Comparison of ENCODE assay signal across 15 cellular contexts in genomic region chr10:123808873-123809272, GRCh38.
A peak's percentile ranks its signal among the peaks of the same experiment; 100 is the strongest.
DNase-seq lines count a peak whose midpoint lies in the region; ATAC-seq and TF ChIP-seq lines count a peak whose summit lies in the region.
"Had no signal": no experiment of that assay in that cellular context is flagged by ENCODE, and none has a peak within 500 bp of the region (broad histone marks: within the 10 kb centered on the region; RNA-seq: fewer than 3 reads in every experiment).

No MANE protein-coding gene starts in this region.

- no peaks in the 10 kb centered on the region for H3K9me2 ChIP-seq in PC-3 (replicated peaks; ENCODE audit: low read length)

- H3K36me3 Mint-ChIP-seq in CD14-positive monocyte (no peaks in the 10 kb centered on the region), H9 (ENCODE audit: insufficient read depth in 1 of 3, low read depth in 3 of 3) (no peaks in the 10 kb centered on the region)

- no peak overlapping the region for H3K23ac ChIP-seq in H9 (ENCODE audit: insufficient read length, low read depth, low read length)

- no peaks in the 10 kb centered on the region for H3F3A ChIP-seq in PC-3 (ENCODE audit: low read length, unreplicated experiment)

- no peak overlapping the region for H2BK20ac ChIP-seq in H9 (ENCODE audit: low read depth, low read length, poor library complexity, severe bottlenecking)

- intact Hi-C loops in PC-3 (cut with micrococcal nuclease) (no loop called here), CD14-positive monocyte (cut with micrococcal nuclease) (no loop called here), spleen (cut with DNase I; ENCODE audit: low total_unique reads) (no loop called here)

- H4K91ac ChIP-seq in H9 (ENCODE audit: insufficient read length, low read depth, low read length): no peak overlapping the region

- no peak overlapping the region for H3K18ac ChIP-seq in H9 (ENCODE audit: insufficient read length, low read depth, low read length)

- H3K27ac ChIP-seq in PC-3 (ENCODE audit: low read length) (no peak overlapping the region), H9 (ENCODE audit: insufficient read length, low read depth, low read length) (no peak overlapping the region), spleen (peak overlapping the region in 1 of 8 donors; percentile 31)
- H3K27ac ChIP-seq: pancreas, suprapubic skin had no signal

- no peak overlapping the region for H3K14ac ChIP-seq in H9 (ENCODE audit: insufficient read depth, low read length)

- ATAC-seq in PC-3: no peak
- ATAC-seq: pancreas had no signal

- no peaks in the 10 kb centered on the region for H3K27me3 ChIP-seq in PC-3 (ENCODE audit: low read length)
- H3K27me3 ChIP-seq in H9 (ENCODE audit: insufficient read depth, low read length): no peaks in the 10 kb centered on the region
- H3K27me3 ChIP-seq in spleen (replicated peaks in 1 of 7): peaks cover 0 to 27% (median 0%) of the 10 kb centered on the region in 7 donors
- H3K27me3 ChIP-seq: suprapubic skin had no signal

- no peak overlapping the region for H3K56ac ChIP-seq in H9 (ENCODE audit: insufficient read length, low read depth, low read length)

- TF ChIP-seq CTCF in PC-3 (conservative IDR thresholded peaks at IDR 0.05; ENCODE audit: low read depth, low read length): no peak
- no peak for TF ChIP-seq CTCF in CD14-positive monocyte (IDR thresholded peaks at IDR 0.05)
- TF ChIP-seq CTCF in H9 (conservative IDR thresholded peaks at IDR 0.05): no peak
- TF ChIP-seq CTCF in spleen (IDR thresholded peaks at IDR 0.05 in 8 of 11, conservative IDR thresholded peaks at IDR 0.05 in 3 of 11): no peak

- H3K9me3 Mint-ChIP-seq in CD14-positive monocyte: peaks cover 0 to 4% (median 0%) of the 10 kb centered on the region in 7 donors
- peaks cover 0 to 3% of the 10 kb centered on the region in 2 experiments; a peak in 1 of 5 replicates for H3K9me3 Mint-ChIP-seq in H9
- H3K9me3 Mint-ChIP-seq: activated B cell treated with CpG ODN at 0.5 μM for 24 hours had no signal

- H3K9me3 ChIP-seq in PC-3 (ENCODE audit: low read length): no peaks in the 10 kb centered on the region
- no peaks in the 10 kb centered on the region for H3K9me3 ChIP-seq in H9 (ENCODE audit: control insufficient read depth, low read depth, low read length)
- H3K9me3 ChIP-seq in spleen: no peaks in the 10 kb centered on the region
- H3K9me3 ChIP-seq: pancreas, suprapubic skin had no signal

- H3K4me2 ChIP-seq in PC-3 (ENCODE audit: low read length) (no peak overlapping the region), H9 (ENCODE audit: insufficient read depth, insufficient read length, low read length) (no peak overlapping the region)

- CTCF ChIA-PET in PC-3 (lab: Charles Lee): no interaction called here
- CTCF ChIA-PET in HEK293T (lab: Yijun Ruan, JAX): no interaction called here

- no peak overlapping the region for H3K4me3 Mint-ChIP-seq in CD14-positive monocyte
- no peak overlapping the region for H3K4me3 Mint-ChIP-seq in H9
- H3K4me3 Mint-ChIP-seq: activated B cell treated with CpG ODN at 0.5 μM for 24 hours had no signal

- POLR2A ChIA-PET in PC-3 (lab: Charles Lee; ENCODE audit: unreplicated experiment) (no interaction called here), HEK293T (lab: Yijun Ruan, JAX) (no interaction called here)

- H4K20me1 ChIP-seq in PC-3 (ENCODE audit: low read length) (no peaks in the 10 kb centered on the region), H9 (ENCODE audit: control insufficient read depth, insufficient read depth, insufficient read length) (no peaks in the 10 kb centered on the region)

- H3K9ac ChIP-seq in PC-3 (ENCODE audit: low read length) (no peak overlapping the region), H9 (ENCODE audit: extremely low read depth, insufficient read length, low read length) (no peak overlapping the region)

- H3K4me1 Mint-ChIP-seq in CD14-positive monocyte (no peaks in the 10 kb centered on the region), H9 (peaks cover 9 to 10% of the 10 kb centered on the region in 2 experiments)
- H3K4me1 Mint-ChIP-seq: activated B cell treated with CpG ODN at 0.5 μM for 24 hours had no signal

- H2BK120ac ChIP-seq in H9 (ENCODE audit: low read depth, low read length, poor library complexity, severe bottlenecking): no peak overlapping the region

- no peak overlapping the region for H3K27ac Mint-ChIP-seq in CD14-positive monocyte
- no peak overlapping the region for H3K27ac Mint-ChIP-seq in H9
- H3K27ac Mint-ChIP-seq: activated B cell treated with CpG ODN at 0.5 μM for 24 hours had no signal

- H4K8ac ChIP-seq in H9 (replicated peaks; ENCODE audit: insufficient read length, low read depth, low read length): no peak overlapping the region

- no peaks in the 10 kb centered on the region for H3K4me1 ChIP-seq in PC-3 (ENCODE audit: insufficient read depth, low read length)
- no peaks in the 10 kb centered on the region; the same call in 1 of the 2 replicates for H3K4me1 ChIP-seq in H9 (ENCODE audit: insufficient read depth, low read length)
- H3K4me1 ChIP-seq in spleen: peaks cover 0 to 7% (median 2%) of the 10 kb centered on the region in 6 donors
- H3K4me1 ChIP-seq: pancreas, suprapubic skin had no signal

- H3T11ph ChIP-seq in H9 (ENCODE audit: low read length): no peak overlapping the region

- no peaks in the 10 kb centered on the region for H3K79me1 ChIP-seq in H9 (ENCODE audit: insufficient read depth, low read depth, low read length, poor library complexity, severe bottlenecking)

- no peak overlapping the region for H3K4me3 ChIP-seq in PC-3 (ENCODE audit: low read length)
- no peak overlapping the region for H3K4me3 ChIP-seq in spleen
- H3K4me3 ChIP-seq: pancreas, suprapubic skin had no signal

- no peak overlapping the region for H2BK15ac ChIP-seq in H9 (ENCODE audit: low read depth, low read length)

- no TSS peak for BruUV-seq in PC-3 (replicated peaks; lab: Mats Ljungman, UMichigan)

- H2BK5ac ChIP-seq in H9 (ENCODE audit: insufficient read length, low read length): no peak overlapping the region

- DNase-seq in EH (ENCODE audit: low read depth) (peak; percentile 94), PC-3 (peak; percentile 25), epidermal melanocyte (ENCODE audit: insufficient read length, low spot score) (peak; percentile 41), myocyte (ENCODE audit: low read depth) (peak; percentile 2), CD14-positive monocyte (ENCODE audit: low spot score) (no peak), H9 (no peak), HEK293T (ENCODE audit: extremely low spot score) (no peak), spleen (no peak)
- DNase-seq: activated B cell treated with CpG ODN at 0.5 μM for 24 hours; activated naive CD4-positive, alpha-beta T cell treated with anti-CD3 and anti-CD28 coated beads, Interleukin-2, amount 50 U/mL, for 16 hours; DMS79 treated with DMSO at 0.1 percent for 48 hours; left cardiac atrium; pancreas; stimulated activated CD4-positive, alpha-beta T cell treated with anti-CD3 and anti-CD28 coated beads, Interleukin-4, amount 100 ng/mL, for 24 hours had no signal

- no peak overlapping the region for H3K4ac ChIP-seq in H9 (ENCODE audit: low read depth, low read length)

- no peak overlapping the region for H2AFZ ChIP-seq in PC-3 (ENCODE audit: low read length)
- no peak overlapping the region for H2AFZ ChIP-seq in H9 (ENCODE audit: low read length)

- no peak overlapping the region for H4K5ac ChIP-seq in H9 (ENCODE audit: insufficient read length, low read depth, low read length)

- H3K36me3 ChIP-seq in PC-3 (ENCODE audit: low read depth, low read length) (no peaks in the 10 kb centered on the region), spleen (no peaks in the 10 kb centered on the region)
- H3K36me3 ChIP-seq: pancreas, suprapubic skin had no signal

- no peaks in the 10 kb centered on the region for H3K23me2 ChIP-seq in H9 (ENCODE audit: insufficient read length, low read depth, low read length, poor library complexity, severe bottlenecking)

- no peaks in the 10 kb centered on the region for H3K79me2 ChIP-seq in PC-3 (ENCODE audit: low read length)
- H3K79me2 ChIP-seq in H9 (ENCODE audit: insufficient read depth, low read length): no peaks in the 10 kb centered on the region

- H2AK5ac ChIP-seq in H9 (ENCODE audit: insufficient read length, low read length): no peak overlapping the region

- WGBS in H9 (ENCODE audit: extremely low coverage, insufficient read length, low lambda C conversion rate): no CpG with 5 or more reads among the region's 5 CpGs
- 38 to 43% (median 40%) methylated on average over 5 of the region's 5 CpGs for WGBS in spleen, 5 donors

- peaks cover 3 to 12% (median 9%) of the 10 kb centered on the region in 3 donors for H3K27me3 Mint-ChIP-seq in CD14-positive monocyte (ENCODE audit: low read depth in 3 of 3)
- no peaks in the 10 kb centered on the region for H3K27me3 Mint-ChIP-seq in H9 (ENCODE audit: low read depth)

- no peak for TF ChIP-seq POLR2A in spleen (IDR thresholded peaks at IDR 0.05)

- H2BK12ac ChIP-seq in H9 (ENCODE audit: insufficient read length, low read depth, low read length): no peak overlapping the region

TF ChIP-seq in HEK293T, 16 proteins besides CTCF, POLR2A, EP300 and RAD21:
- TF ChIP-seq HDGF (IDR thresholded peaks at IDR 0.05; ENCODE audit: borderline replicate concordance) (no peak), CTBP1 (IDR thresholded peaks at IDR 0.05; ENCODE audit: borderline replicate concordance) (no peak), ARNT (IDR thresholded peaks at IDR 0.05) (no peak), TARDBP (IDR thresholded peaks at IDR 0.05) (no peak), FOXA1 (IDR thresholded peaks at IDR 0.05) (no peak), ELF4 (IDR thresholded peaks at IDR 0.05) (no peak), BHLHE40 (IDR thresholded peaks at IDR 0.05; ENCODE audit: borderline replicate concordance) (no peak), FOXM1 (IDR thresholded peaks at IDR 0.05; ENCODE audit: borderline replicate concordance) (no peak), SP1 (IDR thresholded peaks at IDR 0.05) (no peak), NFRKB (IDR thresholded peaks at IDR 0.05) (no peak), SUZ12 (IDR thresholded peaks at IDR 0.05) (no peak), PKNOX1 (IDR thresholded peaks at IDR 0.05) (no peak)

Comparison
In these comparisons a context has a peak if more than half of its experiments do, and no peak if none do; other contexts are left out.
1. DNase-seq: peak in EH (single experiment), PC-3 (single experiment), epidermal melanocyte (single experiment) and myocyte (single experiment); none in CD14-positive monocyte (single experiment), H9 (single experiment), HEK293T (single experiment) and spleen (single experiment).